Comparison of ENCODE assay signal across 20 cellular contexts in genomic region chr13:81442904-81443303, GRCh38.
DNase-seq lines count a peak whose midpoint lies in the region; FAIRE-seq and TF ChIP-seq lines count a peak whose summit lies in the region.
"Had no signal": no experiment of that assay in that cellular context is flagged by ENCODE, and none has a peak within 500 bp of the region (broad histone marks: within the 10 kb centered on the region; RNA-seq: fewer than 3 reads in every experiment).

No MANE protein-coding gene starts in this region.

- H3K27me3 ChIP-seq in breast epithelium = no peaks in the 10 kb centered on the region
- H3K27me3 ChIP-seq in keratinocyte (ENCODE audit: control insufficient read depth, extremely low read depth, insufficient read depth, low read length) = no peaks in the 10 kb centered on the region
- H3K27me3 ChIP-seq: BLaER1 had no signal

- H3K4me3 Mint-ChIP-seq in MCF 10A (ENCODE audit: unreplicated experiment) = no peak overlapping the region
- H3K4me3 Mint-ChIP-seq: CD14-positive monocyte; CD4-positive, alpha-beta memory T cell had no signal

- intact Hi-C loops in MCF 10A (cut with micrococcal nuclease) = no loop called here
- intact Hi-C loops in breast epithelium (cut with DNase I; ENCODE audit: low total_unique reads) = no loop called here

- H3K9ac ChIP-seq in keratinocyte (ENCODE audit: control insufficient read depth, extremely low read depth, insufficient read depth, low read length) = no peak overlapping the region
- H3K9ac ChIP-seq: BLaER1, GM23248 had no signal

- H3K4me1 Mint-ChIP-seq in MCF 10A (ENCODE audit: insufficient read depth, unreplicated experiment) = no peaks in the 10 kb centered on the region
- H3K4me1 Mint-ChIP-seq: CD14-positive monocyte; CD4-positive, alpha-beta memory T cell had no signal

- H3K36me3 ChIP-seq in breast epithelium = no peaks in the 10 kb centered on the region
- no peaks in the 10 kb centered on the region for H3K36me3 ChIP-seq in keratinocyte (ENCODE audit: control insufficient read depth in 2 of 2, extremely low read depth in 1 of 2, insufficient read depth in 2 of 2, low read length in 2 of 2)
- H3K36me3 ChIP-seq: BLaER1, HAP-1 had no signal

- TF ChIP-seq CTCF in MCF 10A (IDR thresholded peaks at IDR 0.05; ENCODE audit: unreplicated experiment) = no peak
- no peak for TF ChIP-seq CTCF in breast epithelium (IDR thresholded peaks at IDR 0.05)
- no peak for TF ChIP-seq CTCF in epithelial cell of esophagus (IDR thresholded peaks at IDR 0.05; ENCODE audit: insufficient read depth, low read depth, low read length, missing control alignments)
- TF ChIP-seq CTCF in keratinocyte (optimal IDR thresholded peaks at IDR 0.05 in 1 of 3, IDR thresholded peaks at IDR 0.05 in 1 of 3, conservative IDR thresholded peaks at IDR 0.05 in 1 of 3; ENCODE audit: extremely low read depth in 1 of 3, insufficient read depth in 2 of 3, low read length in 3 of 3) = no peak

- H3K9me3 Mint-ChIP-seq in MCF 10A (ENCODE audit: unreplicated experiment) = no peaks in the 10 kb centered on the region

- H2AFZ ChIP-seq in keratinocyte (ENCODE audit: control insufficient read depth, low read length) = no peak overlapping the region
- H2AFZ ChIP-seq: GM23248 had no signal

- POLR2A ChIA-PET in MCF 10A (lab: Yijun Ruan, JAX) = interaction anchor here (0.6 kb wide), 2 partner anchors 66 to 528 kb away, joined by 3 read pairs; no protein-coding TSS in a partner anchor

- dilution Hi-C loops in keratinocyte (cut with MboI; ENCODE audit: extremely low pct_ligation_motif_present, low sequenced_read_pairs) = no loop called here

- no peak for FAIRE-seq in keratinocyte (lab: Jason Lieb, UNC)
- FAIRE-seq: HTR-8/SVneo had no signal

- H3K9me3 ChIP-seq in breast epithelium = no peaks in the 10 kb centered on the region
- H3K9me3 ChIP-seq in keratinocyte (ENCODE audit: control insufficient read depth, low read depth, low read length) = no peaks in the 10 kb centered on the region
- H3K9me3 ChIP-seq: BLaER1, HAP-1 had no signal

- no peak overlapping the region for H3K27ac Mint-ChIP-seq in MCF 10A (ENCODE audit: low read depth, unreplicated experiment)
- H3K27ac Mint-ChIP-seq: CD14-positive monocyte; CD4-positive, alpha-beta memory T cell had no signal

- no peak for TF ChIP-seq POLR2A in breast epithelium (IDR thresholded peaks at IDR 0.05)

- H3K4me3 ChIP-seq in breast epithelium (no peak overlapping the region), epithelial cell of esophagus (ENCODE audit: low read length) (no peak overlapping the region), keratinocyte (ENCODE audit: control insufficient read depth in 2 of 3, extremely low read depth in 1 of 3, insufficient read depth in 2 of 3, low read depth in 1 of 3, low read length in 3 of 3) (no peak overlapping the region)
- H3K4me3 ChIP-seq: BLaER1, GM23248, HAP-1 had no signal

- H3K4me1 ChIP-seq in breast epithelium (no peaks in the 10 kb centered on the region), keratinocyte (ENCODE audit: control insufficient read depth, extremely low read depth, insufficient read depth, low read length) (peaks cover 5% of the 10 kb centered on the region)
- H3K4me1 ChIP-seq: BLaER1 had no signal

- no peak overlapping the region for H3K4me2 ChIP-seq in keratinocyte (ENCODE audit: control insufficient read depth, extremely low read depth, insufficient read depth, low read depth, low read length)
- H3K4me2 ChIP-seq: BLaER1 had no signal

- H3K36me3 Mint-ChIP-seq in MCF 10A (ENCODE audit: insufficient read depth, unreplicated experiment) = no peaks in the 10 kb centered on the region
- H3K36me3 Mint-ChIP-seq: CD14-positive monocyte; CD4-positive, alpha-beta memory T cell had no signal

- DNase-seq in MCF 10A (ENCODE audit: unreplicated experiment) = peak; percentile 31
- DNase-seq in breast epithelium (ENCODE audit: low spot score in 2 of 2) = no peak
- peak; percentile 87 for DNase-seq in epithelial cell of esophagus (ENCODE audit: low read depth)
- DNase-seq in keratinocyte (ENCODE audit: low read depth, low spot score) = peak; percentile 40
- DNase-seq in DMS79 (lab: John Stamatoyannopoulos, UW) = no peak
- DNase-seq in KG1 (lab: John Stamatoyannopoulos, UW) = no peak
- no peak for DNase-seq in A172 (ENCODE audit: low spot score)
- no peak for DNase-seq in glomerular visceral epithelial cell (ENCODE audit: extremely low spot score)
- DNase-seq: CD4-positive, alpha-beta memory T cell; DMS153; DMS79 treated with DMSO at 0.1 percent for 48 hours; GF-D8; GM23248; IMR-90 had no signal

- CTCF ChIA-PET in MCF 10A (lab: Yijun Ruan, JAX) = interaction anchor here (1.9 kb wide), 1 partner anchor 272 kb away, joined by 5 read pairs; no protein-coding TSS in a partner anchor

- no peaks in the 10 kb centered on the region for H3K9me1 ChIP-seq in keratinocyte (ENCODE audit: control insufficient read depth, extremely low read depth, insufficient read depth, low read length)

- BruUV-seq in MCF 10A (replicated peaks; lab: Mats Ljungman, UMichigan) = no TSS peak

- no peaks in the 10 kb centered on the region for H4K20me1 ChIP-seq in keratinocyte (ENCODE audit: control insufficient read depth, extremely low read depth, insufficient read depth, low read length)
- H4K20me1 ChIP-seq: BLaER1 had no signal

- H3K27ac ChIP-seq in breast epithelium (peak overlapping the region in 1 of 2 donors; percentile 64), keratinocyte (ENCODE audit: control insufficient read depth, insufficient read depth, low read length) (no peak overlapping the region)
- H3K27ac ChIP-seq: 22Rv1, BLaER1, GM23248, HL-60 had no signal

- no peaks in the 10 kb centered on the region for H3K79me2 ChIP-seq in keratinocyte (ENCODE audit: control insufficient read depth, insufficient read depth, low read length)

- no peaks in the 10 kb centered on the region for H3K27me3 Mint-ChIP-seq in MCF 10A (ENCODE audit: insufficient read depth, unreplicated experiment)
- H3K27me3 Mint-ChIP-seq: CD4-positive, alpha-beta memory T cell had no signal

Comparison
In these comparisons a context has a peak if more than half of its experiments do, and no peak if none do; other contexts are left out.
1. DNase-seq: peak in MCF 10A (single experiment), epithelial cell of esophagus (single experiment) and keratinocyte (single experiment); none in breast epithelium (0 of 2), DMS79 (single experiment), KG1 (single experiment), A172 (single experiment) and glomerular visceral epithelial cell (single experiment).